ENCODE assay signal across 14 cellular contexts in the genomic region with DNA sequence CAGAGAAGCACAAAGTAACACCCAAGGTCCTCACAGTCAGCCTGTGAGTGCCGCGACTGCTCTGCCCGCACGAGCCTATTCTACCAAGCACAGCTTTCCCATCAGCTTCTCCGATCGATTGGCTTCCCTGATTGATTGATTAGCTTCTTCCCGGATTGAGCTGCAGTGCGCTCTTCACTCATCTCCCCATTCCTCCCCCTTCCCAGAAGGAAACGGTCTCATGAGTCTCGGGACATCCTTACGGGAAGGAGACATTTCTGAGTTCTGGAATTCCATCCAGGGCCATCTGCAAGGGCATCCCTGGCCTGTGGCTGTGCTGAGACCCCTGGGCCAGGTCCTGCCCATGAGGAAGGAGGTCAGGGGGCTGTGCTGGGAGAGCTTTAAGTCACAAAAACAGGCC. TPM values are rescaled to one million over a fixed set of nuclear protein-coding genes. Genes with fewer than 3 reads are reported as not detected.
DNase-seq lines count a peak whose midpoint lies in the region; ATAC-seq and TF ChIP-seq lines count a peak whose summit lies in the region.
"Had no signal": no experiment of that assay in that cellular context is flagged by ENCODE, and none has a peak within 500 bp of the region (broad histone marks: within the 10 kb centered on the region; RNA-seq: fewer than 3 reads in every experiment).

No MANE protein-coding gene starts in this region.

- H3K27me3 Mint-ChIP-seq in MCF 10A (ENCODE audit: insufficient read depth, unreplicated experiment) (no peaks in the 10 kb centered on the region), mesothelial cell of epicardium (ENCODE audit: low read depth) (no peaks in the 10 kb centered on the region), Calu3 (ENCODE audit: unreplicated experiment) (no peaks in the 10 kb centered on the region)
- no peaks in the 10 kb centered on the region for H3K27me3 Mint-ChIP-seq in activated T-helper 17 cell treated with anti-CD3 and anti-CD28 coated beads, Interleukin-2, amount 50 U/mL, for 72 hours

- no peak overlapping the region for H2AFZ ChIP-seq in mammary epithelial cell (ENCODE audit: low read depth, low read length)

- no peak overlapping the region for H3K4me2 ChIP-seq in mammary epithelial cell (ENCODE audit: insufficient read depth, low read depth, low read length)

- no peak for TF ChIP-seq POLR2A in vagina (IDR thresholded peaks at IDR 0.05)

- POLR2A ChIA-PET in MCF 10A (lab: Yijun Ruan, JAX), result interaction anchor here (0.6 to 1.8 kb wide), 4 partner anchors 8 to 223 kb away, joined by 3 to 6 read pairs (median 4); no protein-coding TSS in a partner anchor

- in situ Hi-C loops in mammary epithelial cell (cut with MboI; ENCODE audit: low sequenced_read_pairs in 2 of 2), result no loop called here

- ATAC-seq in activated T-helper 17 cell treated with anti-CD3 and anti-CD28 coated beads, Interleukin-2, amount 50 U/mL, for 72 hours (replicated peaks), result no peak
- no peak for ATAC-seq in GM18520 (IDR thresholded peaks at IDR 0.05; ENCODE audit: unreplicated experiment)
- ATAC-seq: heart left ventricle had no signal

- CTCF ChIA-PET in MCF 10A (lab: Yijun Ruan, JAX), result interaction anchor here (0.6 to 1.6 kb wide), 4 partner anchors 24 to 400 kb away, joined by 3 to 10 read pairs (median 4); no protein-coding TSS in a partner anchor
- CTCF ChIA-PET in mammary epithelial cell (lab: Charles Lee; ENCODE audit: low non-redundant PET), result no interaction called here
- CTCF ChIA-PET in Calu3 (lab: Charles Lee), result no interaction called here

- no peaks in the 10 kb centered on the region for H3K9me3 ChIP-seq in mammary epithelial cell (replicated peaks; ENCODE audit: insufficient read depth, low read length)
- H3K9me3 ChIP-seq in vagina, result no peaks in the 10 kb centered on the region
- H3K9me3 ChIP-seq: adrenal gland, HAP-1, heart left ventricle, right atrium auricular region had no signal

- H3K27ac ChIP-seq in mammary epithelial cell (ENCODE audit: insufficient read depth, low read depth, low read length) (no peak overlapping the region), vagina (peak overlapping the region; percentile 83), dorsolateral prefrontal cortex (no peak overlapping the region)

- no peak overlapping the region for H3K9ac ChIP-seq in mammary epithelial cell (ENCODE audit: insufficient read depth, low read length)

- no peak for TF ChIP-seq CTCF in MCF 10A (IDR thresholded peaks at IDR 0.05; ENCODE audit: unreplicated experiment)
- no peak for TF ChIP-seq CTCF in mammary epithelial cell (conservative IDR thresholded peaks at IDR 0.05 in 1 of 2, IDR thresholded peaks at IDR 0.05 in 1 of 2; ENCODE audit: extremely low read depth in 1 of 2, insufficient read depth in 1 of 2, low read depth in 1 of 2, low read length in 2 of 2)
- TF ChIP-seq CTCF in mesothelial cell of epicardium (IDR thresholded peaks at IDR 0.05; ENCODE audit: unreplicated experiment), result no peak
- no peak for TF ChIP-seq CTCF in vagina (IDR thresholded peaks at IDR 0.05)
- TF ChIP-seq CTCF in Calu3 (IDR thresholded peaks at IDR 0.05; ENCODE audit: unreplicated experiment), result no peak
- TF ChIP-seq CTCF in dorsolateral prefrontal cortex (IDR thresholded peaks at IDR 0.05 in 54 of 56, conservative IDR thresholded peaks at IDR 0.05 in 2 of 56; ENCODE audit: low read depth in 1 of 56, partially characterized antibody in 56 of 56), result no peak

- DNase-seq in MCF 10A (ENCODE audit: unreplicated experiment), result no peak
- no peak for DNase-seq in mammary epithelial cell
- no peak for DNase-seq in mesothelial cell of epicardium (ENCODE audit: low spot score in 2 of 2, unreplicated experiment in 2 of 2)
- no peak for DNase-seq in vagina (ENCODE audit: extremely low spot score in 2 of 2)
- DNase-seq in Calu3, result no peak
- no peak for DNase-seq in dorsolateral prefrontal cortex
- DNase-seq: adrenal gland, heart left ventricle, IMR-90, NCI-H1048 had no signal

- H3K4me1 Mint-ChIP-seq in MCF 10A (ENCODE audit: insufficient read depth, unreplicated experiment) (peaks cover 32% of the 10 kb centered on the region), mesothelial cell of epicardium (peaks cover 74% of the 10 kb centered on the region), Calu3 (ENCODE audit: low read depth, unreplicated experiment) (peaks cover 65% of the 10 kb centered on the region)
- peaks cover 15% of the 10 kb centered on the region for H3K4me1 Mint-ChIP-seq in activated T-helper 17 cell treated with anti-CD3 and anti-CD28 coated beads, Interleukin-2, amount 50 U/mL, for 72 hours

- peaks cover 17% of the 10 kb centered on the region for H4K20me1 ChIP-seq in mammary epithelial cell (ENCODE audit: insufficient read depth, low read length)

- H3K36me3 Mint-ChIP-seq in MCF 10A (ENCODE audit: insufficient read depth, unreplicated experiment), result peaks cover 32% of the 10 kb centered on the region
- peaks cover 30% of the 10 kb centered on the region for H3K36me3 Mint-ChIP-seq in activated T-helper 17 cell treated with anti-CD3 and anti-CD28 coated beads, Interleukin-2, amount 50 U/mL, for 72 hours (ENCODE audit: low read depth)
- no peaks in the 10 kb centered on the region for H3K36me3 Mint-ChIP-seq in mesothelial cell of epicardium
- peaks cover 64% of the 10 kb centered on the region for H3K36me3 Mint-ChIP-seq in Calu3 (ENCODE audit: insufficient read depth, unreplicated experiment)

- H3K9me3 Mint-ChIP-seq in MCF 10A (ENCODE audit: unreplicated experiment), result no peaks in the 10 kb centered on the region
- no peaks in the 10 kb centered on the region for H3K9me3 Mint-ChIP-seq in activated T-helper 17 cell treated with anti-CD3 and anti-CD28 coated beads, Interleukin-2, amount 50 U/mL, for 72 hours
- no peaks in the 10 kb centered on the region for H3K9me3 Mint-ChIP-seq in mesothelial cell of epicardium
- H3K9me3 Mint-ChIP-seq in Calu3 (ENCODE audit: low read depth, unreplicated experiment), result no peaks in the 10 kb centered on the region

- dilution Hi-C loops in mammary epithelial cell (cut with HindIII; ENCODE audit: low sequenced_read_pairs), result no loop called here

- peaks cover 99% of the 10 kb centered on the region for H3K79me2 ChIP-seq in mammary epithelial cell (ENCODE audit: insufficient read depth, low read length)

- H3K27me3 ChIP-seq in mammary epithelial cell (ENCODE audit: insufficient read depth, low read length) (no peaks in the 10 kb centered on the region), vagina (no peaks in the 10 kb centered on the region), dorsolateral prefrontal cortex (no peaks in the 10 kb centered on the region)
- H3K27me3 ChIP-seq: adrenal gland, heart left ventricle, right atrium auricular region had no signal

- 97% methylated on average over 11 of the region's 11 CpGs for WGBS in mammary epithelial cell (ENCODE audit: low coverage, missing lambda C conversion rate)

- H3K36me3 ChIP-seq in mammary epithelial cell (ENCODE audit: insufficient read depth, low read length), result no peaks in the 10 kb centered on the region
- H3K36me3 ChIP-seq in vagina, result no peaks in the 10 kb centered on the region
- H3K36me3 ChIP-seq: adrenal gland, heart left ventricle, right atrium auricular region had no signal

- H3K4me3 Mint-ChIP-seq in MCF 10A (ENCODE audit: unreplicated experiment) (no peak overlapping the region), mesothelial cell of epicardium (no peak overlapping the region), Calu3 (ENCODE audit: low read depth, unreplicated experiment) (no peak overlapping the region)
- peak overlapping the region; percentile 37 for H3K4me3 Mint-ChIP-seq in activated T-helper 17 cell treated with anti-CD3 and anti-CD28 coated beads, Interleukin-2, amount 50 U/mL, for 72 hours

- H3K27ac Mint-ChIP-seq in MCF 10A (ENCODE audit: low read depth, unreplicated experiment) (peak overlapping the region; percentile 57), mesothelial cell of epicardium (peak overlapping the region; percentile 77), Calu3 (ENCODE audit: unreplicated experiment) (no peak overlapping the region)
- peak overlapping the region; percentile 84 for H3K27ac Mint-ChIP-seq in activated T-helper 17 cell treated with anti-CD3 and anti-CD28 coated beads, Interleukin-2, amount 50 U/mL, for 72 hours

- BruUV-seq in MCF 10A (replicated peaks; lab: Mats Ljungman, UMichigan) (no TSS peak), mammary epithelial cell (replicated peaks; lab: Mats Ljungman, UMichigan) (no TSS peak), Calu3 (replicated peaks; lab: Mats Ljungman, UMichigan) (no TSS peak)

- H3K4me3 ChIP-seq in mammary epithelial cell (replicated peaks in 1 of 3; ENCODE audit: insufficient read depth in 1 of 3, low read depth in 2 of 3, low read length in 3 of 3), result no peak overlapping the region
- no peak overlapping the region for H3K4me3 ChIP-seq in vagina
- no peak overlapping the region for H3K4me3 ChIP-seq in dorsolateral prefrontal cortex
- H3K4me3 ChIP-seq: adrenal gland, HAP-1, heart left ventricle, right atrium auricular region had no signal

- H3K4me1 ChIP-seq in mammary epithelial cell (ENCODE audit: insufficient read depth, low read length) (peaks cover 70% of the 10 kb centered on the region), vagina (peaks cover 92% of the 10 kb centered on the region)

- intact Hi-C loops in MCF 10A (cut with micrococcal nuclease) (no loop called here), mammary epithelial cell (cut with micrococcal nuclease) (no loop called here), vagina (cut with DNase I) (no loop called here), Calu3 (cut with micrococcal nuclease; ENCODE audit: unreplicated experiment) (no loop called here), dorsolateral prefrontal cortex (cut with DNase I) (no loop called here)

RNA-seq across cellular contexts. Expression of a gene that starts 18.0 kb away (rescaled TPM):
- total RNA-seq in MCF 10A (2022) (193 and 195 TPM in 2 replicates), mammary epithelial cell (100 to 1,000 TPM; 165 to 215 TPM), mesothelial cell of epicardium (148 to 160 TPM (median 151 TPM) in 3 replicates), vagina (184 TPM), Calu3 (2022) (177 and 199 TPM in 2 replicates), dorsolateral prefrontal cortex (10 to 100 TPM; 14.6 to 86.5 (median 34.6) TPM)
- polyA plus RNA-seq in mammary epithelial cell, result 144 TPM
- polyA minus RNA-seq in mammary epithelial cell, result 339 TPM
- total RNA-seq in activated T-helper 17 cell treated with anti-CD3 and anti-CD28 coated beads, Interleukin-2, amount 50 U/mL, for 72 hours, result 100 to 1,000 TPM; 197 to 326 TPM

RNA-seq across cellular contexts. Expression of a gene that starts 36.6 kb away (rescaled TPM):
- total RNA-seq in MCF 10A (2022) (5.3 and 16.6 TPM in 2 replicates), mammary epithelial cell (10 to 100 TPM in 1 of 2 donors, 1 to 10 TPM in 1; 3.5 to 22.0 TPM), mesothelial cell of epicardium (14.1 to 15.9 TPM (median 14.6 TPM) in 3 replicates), vagina (10.8 TPM), Calu3 (2022) (74.8 and 82.5 TPM in 2 replicates), dorsolateral prefrontal cortex (1 to 10 TPM in 106 of 120 experiments, under 1 TPM in 14; 0.49 to 5.3 (median 2.0) TPM)
- polyA plus RNA-seq in mammary epithelial cell, result 13.6 TPM
- polyA minus RNA-seq in mammary epithelial cell, result 20.1 TPM
- total RNA-seq in activated T-helper 17 cell treated with anti-CD3 and anti-CD28 coated beads, Interleukin-2, amount 50 U/mL, for 72 hours, result 100 to 1,000 TPM in 1 of 2 donors, 10 to 100 TPM in 1; 96.6 to 141 TPM

RNA-seq across cellular contexts. Expression of a gene that starts 44.8 kb away (rescaled TPM):
- total RNA-seq in MCF 10A (2022) (231 and 248 TPM in 2 replicates), mammary epithelial cell (100 to 1,000 TPM in 1 of 2 donors, 10 to 100 TPM in 1; 51.5 to 136 TPM), mesothelial cell of epicardium (95.9 to 99.2 TPM (median 96.2 TPM) in 3 replicates), vagina (134 TPM), Calu3 (2022) (203 and 207 TPM in 2 replicates), dorsolateral prefrontal cortex (10 to 100 TPM; 21.9 to 51.6 (median 33.2) TPM)
- 145 TPM for polyA plus RNA-seq in mammary epithelial cell
- 63.6 TPM for polyA minus RNA-seq in mammary epithelial cell
- total RNA-seq in activated T-helper 17 cell treated with anti-CD3 and anti-CD28 coated beads, Interleukin-2, amount 50 U/mL, for 72 hours, result 100 to 1,000 TPM; 132 to 139 TPM
